In genomic region chr3:167032267-167032876, GRCh38 we compare ENCODE assay signal across 8 cellular contexts.
DNase-seq lines count a peak whose midpoint lies in the region; ATAC-seq and TF ChIP-seq lines count a peak whose summit lies in the region.

No MANE protein-coding gene starts in this region.

- H3K27me3 ChIP-seq in AG04450 (ENCODE audit: control insufficient read depth, insufficient read depth, low read length): no peaks in the 10 kb centered on the region
- H3K27me3 ChIP-seq in endodermal cell (ENCODE audit: control insufficient read depth, insufficient read depth, low read length, poor library complexity, severe bottlenecking): no peaks in the 10 kb centered on the region
- H3K27me3 ChIP-seq in trophoblast cell (ENCODE audit: insufficient read depth, low read length): no peaks in the 10 kb centered on the region
- no peaks in the 10 kb centered on the region for H3K27me3 ChIP-seq in aorta (ENCODE audit: control insufficient read depth in 1 of 2, insufficient read depth in 2 of 2, low read length in 1 of 2)

- H3K4me3 ChIP-seq in AG04450 (ENCODE audit: low read depth, low read length) (no peak overlapping the region), endodermal cell (ENCODE audit: low read length) (no peak overlapping the region), trophoblast cell (ENCODE audit: low read depth, low read length) (no peak overlapping the region), aorta (ENCODE audit: low read length in 2 of 2) (no peak overlapping the region)

- no peak overlapping the region for H2AK5ac ChIP-seq in trophoblast cell (ENCODE audit: low read length)

- POLR2A ChIA-PET in AG04450 (lab: Yijun Ruan, JAX): no interaction called here
- POLR2A ChIA-PET in activated CD4-positive, alpha-beta memory T cell treated with anti-CD3 and anti-CD28 coated beads for 36 hours (lab: Charles Lee): no interaction called here

- TF ChIP-seq CTCF in AG04450 (IDR thresholded peaks at IDR 0.05; ENCODE audit: low read depth, low read length): peak; percentile 67
- peak; percentile 82 for TF ChIP-seq CTCF in endodermal cell (conservative IDR thresholded peaks at IDR 0.05)

- H3K79me1 ChIP-seq in trophoblast cell (ENCODE audit: low read length): no peaks in the 10 kb centered on the region

- H3K9ac ChIP-seq in endodermal cell (ENCODE audit: extremely low read depth, low read length, poor library complexity, severe bottlenecking) (no peak overlapping the region), trophoblast cell (ENCODE audit: low read length) (no peak overlapping the region)

- no peaks in the 10 kb centered on the region for H3K9me3 Mint-ChIP-seq in endodermal cell
- H3K9me3 Mint-ChIP-seq in activated CD4-positive, alpha-beta memory T cell treated with anti-CD3 and anti-CD28 coated beads for 36 hours: no peaks in the 10 kb centered on the region

- no peaks in the 10 kb centered on the region for H3K79me2 ChIP-seq in trophoblast cell (ENCODE audit: control insufficient read depth, insufficient read depth, low read length, poor library complexity)

- H3K36me3 Mint-ChIP-seq in endodermal cell (ENCODE audit: low read depth): no peaks in the 10 kb centered on the region
- H3K36me3 Mint-ChIP-seq in activated CD4-positive, alpha-beta memory T cell treated with anti-CD3 and anti-CD28 coated beads for 36 hours: no peaks in the 10 kb centered on the region

- intact Hi-C loops in aorta (cut with DNase I): loop anchor here in 1 of 2 donors (5.0 kb wide), 1 partner anchor 195 kb away; no protein-coding TSS in a partner anchor
- intact Hi-C loops in activated CD4-positive, alpha-beta memory T cell treated with anti-CD3 and anti-CD28 coated beads for 36 hours (cut with micrococcal nuclease): no loop called here

- H2BK12ac ChIP-seq in trophoblast cell (ENCODE audit: low read length): no peak overlapping the region

- H2AFZ ChIP-seq in trophoblast cell (ENCODE audit: insufficient read depth, low read length, poor library complexity): no peak overlapping the region

- no peak for ATAC-seq in aorta (ENCODE audit: low FRiP score)
- no peak for ATAC-seq in GM19324 (IDR thresholded peaks at IDR 0.05; ENCODE audit: low FRiP score, unreplicated experiment)

- no peaks in the 10 kb centered on the region for H3K36me3 ChIP-seq in endodermal cell (ENCODE audit: control insufficient read depth, insufficient read depth, low read length)
- no peaks in the 10 kb centered on the region for H3K36me3 ChIP-seq in trophoblast cell (ENCODE audit: control insufficient read depth in 1 of 2, insufficient read depth in 2 of 2, low read length in 2 of 2)
- H3K36me3 ChIP-seq in aorta (ENCODE audit: control insufficient read depth in 1 of 2, insufficient read depth in 2 of 2, low read length in 1 of 2): no peaks in the 10 kb centered on the region

- CTCF ChIA-PET in AG04450 (lab: Charles Lee): interaction anchor here (0.5 to 2.1 kb wide), 14 partner anchors 18 to 1692 kb away, joined by 3 to 42 read pairs (median 4); no protein-coding TSS in a partner anchor
- CTCF ChIA-PET in activated CD4-positive, alpha-beta memory T cell treated with anti-CD3 and anti-CD28 coated beads for 36 hours (lab: Charles Lee): no interaction called here

- peaks cover 2% of the 10 kb centered on the region for H3K4me1 Mint-ChIP-seq in endodermal cell
- no peaks in the 10 kb centered on the region for H3K4me1 Mint-ChIP-seq in activated CD4-positive, alpha-beta memory T cell treated with anti-CD3 and anti-CD28 coated beads for 36 hours (ENCODE audit: low read depth)

- no peak overlapping the region for H2BK120ac ChIP-seq in trophoblast cell (ENCODE audit: insufficient read depth, low read length, poor library complexity)

- H3K27ac ChIP-seq in AG04450 (ENCODE audit: low read depth, low read length) (no peak overlapping the region), endodermal cell (ENCODE audit: low read depth, low read length) (no peak overlapping the region), trophoblast cell (ENCODE audit: low read depth, low read length) (no peak overlapping the region), aorta (ENCODE audit: low read depth in 1 of 2, low read length in 2 of 2) (no peak overlapping the region)

- 35 to 53% methylated on average over 2 to 4 of the region's 5 CpGs for WGBS in endodermal cell (ENCODE audit: insufficient coverage in 1 of 2, insufficient read length in 1 of 2), 2 experiments
- no CpG with 5 or more reads among the region's 5 CpGs for WGBS in trophoblast cell (ENCODE audit: extremely low coverage, insufficient coverage, insufficient read length)
- 8 to 13% methylated on average over 5 of the region's 5 CpGs for WGBS in aorta, 2 donors

- H3K18ac ChIP-seq in trophoblast cell (ENCODE audit: low read length): no peak overlapping the region

- no peak overlapping the region for H3K14ac ChIP-seq in trophoblast cell (ENCODE audit: low read length)

- H4K8ac ChIP-seq in trophoblast cell (ENCODE audit: low read depth, low read length): no peak overlapping the region

- H4K12ac ChIP-seq in trophoblast cell (ENCODE audit: low read depth, low read length): no peak overlapping the region

- H4K91ac ChIP-seq in trophoblast cell (ENCODE audit: low read depth, low read length): no peak overlapping the region

- no peak overlapping the region for H3K4me3 Mint-ChIP-seq in endodermal cell
- H3K4me3 Mint-ChIP-seq in activated CD4-positive, alpha-beta memory T cell treated with anti-CD3 and anti-CD28 coated beads for 36 hours: no peak overlapping the region

- H3K9me3 ChIP-seq in AG04450 (ENCODE audit: control insufficient read depth, insufficient read depth, low read length): no peaks in the 10 kb centered on the region
- H3K9me3 ChIP-seq in endodermal cell (ENCODE audit: control insufficient read depth, low read length): no peaks in the 10 kb centered on the region
- H3K9me3 ChIP-seq in trophoblast cell (ENCODE audit: insufficient read depth, low read depth, low read length): no peaks in the 10 kb centered on the region
- H3K9me3 ChIP-seq in aorta (ENCODE audit: control insufficient read depth, low read length): no peaks in the 10 kb centered on the region

- no peak overlapping the region for H3K23ac ChIP-seq in trophoblast cell (ENCODE audit: low read length)

- H3K4me1 ChIP-seq in endodermal cell (ENCODE audit: control insufficient read depth, insufficient read depth, low read length) (no peaks in the 10 kb centered on the region), trophoblast cell (ENCODE audit: control insufficient read depth in 1 of 2, insufficient read depth in 2 of 2, low read length in 2 of 2) (no peaks in the 10 kb centered on the region), aorta (ENCODE audit: control insufficient read depth in 1 of 2, insufficient read depth in 2 of 2, low read length in 2 of 2) (no peaks in the 10 kb centered on the region)

- H3K4ac ChIP-seq in trophoblast cell (ENCODE audit: low read depth, low read length): no peak overlapping the region

- no peaks in the 10 kb centered on the region for H3K27me3 Mint-ChIP-seq in endodermal cell (ENCODE audit: insufficient read depth)
- no peaks in the 10 kb centered on the region for H3K27me3 Mint-ChIP-seq in activated CD4-positive, alpha-beta memory T cell treated with anti-CD3 and anti-CD28 coated beads for 36 hours

- no peak overlapping the region for H3K27ac Mint-ChIP-seq in endodermal cell
- H3K27ac Mint-ChIP-seq in activated CD4-positive, alpha-beta memory T cell treated with anti-CD3 and anti-CD28 coated beads for 36 hours: no peak overlapping the region

- DNase-seq in AG04450 (ENCODE audit: low read depth, low spot score) (peak; percentile 41), HCEC 1CT (peak; percentile 5), NCI-H82 (lab: John Stamatoyannopoulos, UW) (peak; percentile 92), endodermal cell (no peak), trophoblast cell (peak; percentile 44 to 88), aorta (no peak)
- DNase-seq in activated CD4-positive, alpha-beta memory T cell treated with anti-CD3 and anti-CD28 coated beads for 36 hours: no peak

- H2BK5ac ChIP-seq in trophoblast cell (ENCODE audit: low read depth, low read length, poor library complexity): no peak overlapping the region

- no peak overlapping the region for H3K4me2 ChIP-seq in trophoblast cell (ENCODE audit: low read length)

Comparison
In these comparisons a context has a peak if more than half of its experiments do, and no peak if none do; other contexts are left out.
1. DNase-seq: peak in AG04450 (single experiment), HCEC 1CT (single experiment), NCI-H82 (single experiment) and trophoblast cell (2 of 2); none in endodermal cell (single experiment), aorta (0 of 2) and activated CD4-positive, alpha-beta memory T cell treated with anti-CD3 and anti-CD28 coated beads for 36 hours (single experiment).